Comparison of ENCODE assay signal across 13 cellular contexts in genomic region chr1:246005067-246005466, GRCh38.
A peak's percentile ranks its signal among the peaks of the same experiment; 100 is the strongest.
DNase-seq lines count a peak whose midpoint lies in the region; ATAC-seq and TF ChIP-seq lines count a peak whose summit lies in the region.
"Had no signal": no experiment of that assay in that cellular context is flagged by ENCODE, and none has a peak within 500 bp of the region (broad histone marks: within the 10 kb centered on the region; RNA-seq: fewer than 3 reads in every experiment).

No MANE protein-coding gene starts in this region.

- no peaks in the 10 kb centered on the region for H3K9me3 Mint-ChIP-seq in activated naive CD4-positive, alpha-beta T cell treated with anti-CD3 and anti-CD28 coated beads for 36 hours
- H3K9me3 Mint-ChIP-seq: neural crest cell had no signal

- no peaks in the 10 kb centered on the region for H3K4me1 ChIP-seq in lung (ENCODE audit: control insufficient read depth in 2 of 2, insufficient read depth in 2 of 2, low read length in 2 of 2)

- ATAC-seq in lung (ENCODE audit: insufficient read depth, low FRiP score) (peak; percentile 15), GM21529 (IDR thresholded peaks at IDR 0.05; ENCODE audit: unreplicated experiment) (no peak), GM19395 (IDR thresholded peaks at IDR 0.05; ENCODE audit: unreplicated experiment) (no peak)
- ATAC-seq: activated CD8-positive, alpha-beta T cell treated with anti-CD3 and anti-CD28 coated beads, Interleukin-2, amount 10 ng/mL, durations not matched to agents 7 days and 5 days had no signal

- no peaks in the 10 kb centered on the region for H3K36me3 Mint-ChIP-seq in activated naive CD4-positive, alpha-beta T cell treated with anti-CD3 and anti-CD28 coated beads for 36 hours (ENCODE audit: low read depth)

- H3K27ac Mint-ChIP-seq in activated naive CD4-positive, alpha-beta T cell treated with anti-CD3 and anti-CD28 coated beads for 36 hours, result no peak overlapping the region
- H3K27ac Mint-ChIP-seq: activated CD8-positive, alpha-beta T cell treated with anti-CD3 and anti-CD28 coated beads, Interleukin-2, amount 10 ng/mL, durations not matched to agents 7 days and 5 days had no signal

- H3K4me1 Mint-ChIP-seq in activated naive CD4-positive, alpha-beta T cell treated with anti-CD3 and anti-CD28 coated beads for 36 hours (ENCODE audit: low read depth), result no peaks in the 10 kb centered on the region

- no peaks in the 10 kb centered on the region for H3K27me3 Mint-ChIP-seq in activated naive CD4-positive, alpha-beta T cell treated with anti-CD3 and anti-CD28 coated beads for 36 hours (ENCODE audit: low read depth)

- CTCF ChIA-PET in activated naive CD4-positive, alpha-beta T cell treated with anti-CD3 and anti-CD28 coated beads for 36 hours (lab: Charles Lee), result no interaction called here

- 80% methylated on average over 3 of the region's 3 CpGs for WGBS in lung, 2 donors

- no peaks in the 10 kb centered on the region for H3K9me3 ChIP-seq in lung (ENCODE audit: control insufficient read depth in 2 of 2, insufficient read depth in 1 of 2, low read length in 1 of 2)
- H3K9me3 ChIP-seq: transverse colon had no signal

- no peaks in the 10 kb centered on the region for H3K36me3 ChIP-seq in lung (ENCODE audit: control insufficient read depth in 2 of 2, insufficient read depth in 2 of 2, low read length in 2 of 2)
- H3K36me3 ChIP-seq: transverse colon had no signal

- in situ Hi-C loops in astrocyte of the spinal cord (cut with HindIII; ENCODE audit: low sequenced_read_pairs), result no loop called here

- H3K4me3 Mint-ChIP-seq in activated naive CD4-positive, alpha-beta T cell treated with anti-CD3 and anti-CD28 coated beads for 36 hours, result no peak overlapping the region
- H3K4me3 Mint-ChIP-seq: activated CD8-positive, alpha-beta T cell treated with anti-CD3 and anti-CD28 coated beads, Interleukin-2, amount 10 ng/mL, durations not matched to agents 7 days and 5 days; neural crest cell had no signal

- H3K4me3 ChIP-seq in astrocyte of the spinal cord (ENCODE audit: low read depth, low read length), result no peak overlapping the region
- no peak overlapping the region for H3K4me3 ChIP-seq in lung
- H3K4me3 ChIP-seq: transverse colon had no signal

- intact Hi-C loops in activated naive CD4-positive, alpha-beta T cell treated with anti-CD3 and anti-CD28 coated beads for 36 hours (cut with micrococcal nuclease), result no loop called here

- no peak for TF ChIP-seq CTCF in astrocyte of the spinal cord (IDR thresholded peaks at IDR 0.05; ENCODE audit: low read depth, low read length)
- no peak for TF ChIP-seq CTCF in lung (IDR thresholded peaks at IDR 0.05; ENCODE audit: control extremely low read depth, extremely low read depth)

- H3K27me3 ChIP-seq in lung (ENCODE audit: control insufficient read depth, insufficient read depth), result no peaks in the 10 kb centered on the region
- H3K27me3 ChIP-seq: transverse colon had no signal

- DNase-seq in AG20443 (ENCODE audit: low spot score) (peak; percentile 93), LHCN-M2 (ENCODE audit: low read depth) (peak; percentile 95), astrocyte of the spinal cord (ENCODE audit: low read depth, low spot score) (peak; percentile 93), lung (ENCODE audit: low spot score) (no peak)
- DNase-seq in activated naive CD4-positive, alpha-beta T cell treated with anti-CD3 and anti-CD28 coated beads, Interleukin-2, amount 50 U/mL, for 16 hours, result no peak
- no peak for DNase-seq in activated naive CD4-positive, alpha-beta T cell treated with anti-CD3 and anti-CD28 coated beads for 36 hours
- DNase-seq: activated CD8-positive, alpha-beta T cell treated with anti-CD3 and anti-CD28 coated beads, Interleukin-2, amount 10 ng/mL, durations not matched to agents 7 days and 5 days; amygdala; stimulated activated CD4-positive, alpha-beta T cell treated with anti-CD3 and anti-CD28 coated beads, Interleukin-4, amount 100 ng/mL, for 4 hours; transverse colon had no signal

- no peak overlapping the region for H3K27ac ChIP-seq in lung (ENCODE audit: low read depth in 1 of 2, low read length in 1 of 2)
- H3K27ac ChIP-seq: transverse colon had no signal

Comparison
In these comparisons a context has a peak if more than half of its experiments do, and no peak if none do; other contexts are left out.
1. DNase-seq: peak in AG20443 (single experiment), LHCN-M2 (single experiment) and astrocyte of the spinal cord (single experiment); none in lung (single experiment), activated naive CD4-positive, alpha-beta T cell treated with anti-CD3 and anti-CD28 coated beads, Interleukin-2, amount 50 U/mL, for 16 hours (single experiment) and activated naive CD4-positive, alpha-beta T cell treated with anti-CD3 and anti-CD28 coated beads for 36 hours (single experiment).